In the genomic region with DNA sequence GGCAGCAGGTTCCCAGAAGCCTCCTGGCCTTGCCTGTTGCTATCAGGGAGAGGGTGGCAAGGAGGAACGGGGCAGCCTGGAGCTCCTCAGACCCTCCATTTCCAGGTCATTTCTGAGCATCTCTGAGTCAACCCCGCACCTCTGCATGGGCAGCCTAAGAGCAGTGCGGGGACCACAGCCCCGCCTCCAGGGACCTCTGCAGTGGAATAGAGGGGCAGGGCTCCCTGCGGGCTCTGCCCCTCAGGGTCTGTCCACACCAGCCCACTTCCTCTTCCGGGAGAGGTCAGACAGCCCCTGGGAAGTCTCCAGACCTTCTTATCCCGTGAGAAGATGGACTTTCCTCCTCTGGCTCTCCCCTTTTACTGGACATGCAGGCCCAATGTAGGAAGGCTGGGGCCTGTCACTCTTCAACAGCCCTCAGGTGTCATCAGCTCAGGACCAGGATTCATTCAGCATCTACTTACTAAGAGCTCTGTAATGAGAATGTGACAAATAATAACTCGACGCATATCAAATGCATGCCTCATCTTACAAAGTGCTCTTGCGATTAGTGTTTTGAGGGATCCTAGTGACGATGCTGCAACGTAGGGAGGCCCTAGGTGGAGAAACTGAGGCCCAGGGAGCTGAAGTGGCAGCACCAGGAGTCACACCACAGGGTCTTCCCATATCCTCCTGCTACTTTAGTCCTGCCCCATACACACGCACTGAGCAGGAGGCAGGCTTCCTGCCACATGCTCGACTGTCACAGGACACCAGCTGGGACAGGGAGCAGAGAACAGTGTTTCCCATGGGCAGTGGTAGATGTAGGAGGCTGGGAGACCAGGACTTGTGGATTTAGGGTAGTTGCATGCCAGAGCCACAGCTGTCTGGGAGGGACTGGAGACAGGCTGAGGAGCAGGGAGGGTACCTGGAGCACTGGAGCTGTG, we compare ENCODE assay signal across 13 cellular contexts. TPM values are rescaled to one million over a fixed set of nuclear protein-coding genes. Genes with fewer than 3 reads are reported as not detected.
A peak's percentile ranks its signal among the peaks of the same experiment; 100 is the strongest.
DNase-seq lines count a peak whose midpoint lies in the region; ATAC-seq and TF ChIP-seq lines count a peak whose summit lies in the region.
"Had no signal": no experiment of that assay in that cellular context is flagged by ENCODE, and none has a peak within 500 bp of the region (broad histone marks: within the 10 kb centered on the region; RNA-seq: fewer than 3 reads in every experiment).

No MANE protein-coding gene starts in this region.

- WGBS in body of pancreas, 2 donors = 53 to 55% methylated on average over 11 to 14 of the region's 14 CpGs
- WGBS in liver = 83% methylated on average over 14 of the region's 14 CpGs
- WGBS in testis, 2 donors = 73 to 75% methylated on average over 12 to 14 of the region's 14 CpGs

- no peaks in the 10 kb centered on the region for H3K4me1 Mint-ChIP-seq in activated T-cell treated with anti-CD3 and anti-CD28 coated beads, Interleukin-2, amount 50 U/mL, for 4 hours (ENCODE audit: low read depth)
- H3K4me1 Mint-ChIP-seq: stimulated activated naive B cell treated with anti-CD40 and anti-IgM and Interleukin-4, amounts not matched to agents 10 μg/mL and 1 μg/mL and 100 μg/mL, for 72 hours had no signal

- peak overlapping the region; percentile 77 to 94 (median 90) for H3K27ac ChIP-seq in body of pancreas
- H3K27ac ChIP-seq in liver (ENCODE audit: low read depth in 1 of 2, low read length in 2 of 2) = peak overlapping the region in 1 of 2 donors; percentile 59
- peak overlapping the region; percentile 74 to 89 for H3K27ac ChIP-seq in testis

- H3K9ac ChIP-seq in liver (ENCODE audit: low read depth in 1 of 2, low read length in 2 of 2) = no peak overlapping the region

- H3K27me3 ChIP-seq in body of pancreas (no peaks in the 10 kb centered on the region), liver (ENCODE audit: control insufficient read depth in 4 of 4, insufficient read depth in 4 of 4, low read length in 3 of 4) (no peaks in the 10 kb centered on the region), testis (no peaks in the 10 kb centered on the region)

- H3K4me1 ChIP-seq in body of pancreas (peaks cover 61% of the 10 kb centered on the region), liver (ENCODE audit: control insufficient read depth in 4 of 4, insufficient read depth in 4 of 4, low read length in 3 of 4) (peaks cover 4 to 10% (median 9%) of the 10 kb centered on the region in 4 donors), testis (peaks cover 52% of the 10 kb centered on the region)

- intact Hi-C loops in body of pancreas (cut with DNase I) = no loop called here
- intact Hi-C loops in testis (cut with DNase I; ENCODE audit: low total_unique reads) = no loop called here
- intact Hi-C loops in sciatic nerve (cut with DNase I) = no loop called here

- TF ChIP-seq CTCF in NB4 (IDR thresholded peaks at IDR 0.05; ENCODE audit: low read depth, low read length) (no peak), body of pancreas (IDR thresholded peaks at IDR 0.05) (no peak), liver (IDR thresholded peaks at IDR 0.05; ENCODE audit: low read depth, low read length, missing input control) (no peak), testis (IDR thresholded peaks at IDR 0.05) (no peak)

- no peak for TF ChIP-seq RAD21 in liver (IDR thresholded peaks at IDR 0.05)

- H3K36me3 ChIP-seq in body of pancreas (replicated peaks in 1 of 2; ENCODE audit: insufficient read depth in 1 of 2, low read depth in 2 of 2) = no peaks in the 10 kb centered on the region
- H3K36me3 ChIP-seq in liver (ENCODE audit: control insufficient read depth in 4 of 4, insufficient read depth in 3 of 4, low read depth in 1 of 4, low read length in 3 of 4) = no peaks in the 10 kb centered on the region
- no peaks in the 10 kb centered on the region for H3K36me3 ChIP-seq in testis (ENCODE audit: low read depth, missing control alignments)

- no peaks in the 10 kb centered on the region for H3K9me3 ChIP-seq in body of pancreas
- H3K9me3 ChIP-seq in liver (ENCODE audit: control insufficient read depth in 4 of 4, low read length in 3 of 4) = no peaks in the 10 kb centered on the region
- H3K9me3 ChIP-seq in testis = no peaks in the 10 kb centered on the region

- DNase-seq in NB4 (ENCODE audit: low read depth) = peak; percentile 56
- DNase-seq in body of pancreas = peak in 1 of 4 donors; percentile 34
- no peak for DNase-seq in testis
- DNase-seq in activated T-cell treated with anti-CD3 and anti-CD28 coated beads, Interleukin-2, amount 50 U/mL, for 4 hours = no peak
- no peak for DNase-seq in sciatic nerve (ENCODE audit: low spot score)
- DNase-seq in NOMO-1 treated with dmso at 0.1 percent for 144 hours (lab: John Stamatoyannopoulos, UW; ENCODE audit: unreplicated experiment) = no peak
- DNase-seq: activated CD4-positive, alpha-beta T cell treated with anti-CD3 and anti-CD28 coated beads for 48 hours; NCI-H1436 treated with DMSO at 0.1 percent for 48 hours; stimulated activated naive B cell treated with anti-CD40 and anti-IgM and Interleukin-4, amounts not matched to agents 10 μg/mL and 1 μg/mL and 100 μg/mL, for 72 hours had no signal

- ATAC-seq in body of pancreas (no peak), sciatic nerve (no peak)
- ATAC-seq in activated T-cell treated with anti-CD3 and anti-CD28 coated beads, Interleukin-2, amount 50 U/mL, for 4 hours = no peak
- ATAC-seq: stimulated activated naive B cell treated with anti-CD40 and anti-IgM and Interleukin-4, amounts not matched to agents 10 μg/mL and 1 μg/mL and 100 μg/mL, for 72 hours had no signal

- no peaks in the 10 kb centered on the region for H3K9me3 Mint-ChIP-seq in activated T-cell treated with anti-CD3 and anti-CD28 coated beads, Interleukin-2, amount 50 U/mL, for 4 hours
- H3K9me3 Mint-ChIP-seq: stimulated activated naive B cell treated with anti-CD40 and anti-IgM and Interleukin-4, amounts not matched to agents 10 μg/mL and 1 μg/mL and 100 μg/mL, for 72 hours had no signal

- TF ChIP-seq POLR2A in NB4 (IDR thresholded peaks at IDR 0.05; ENCODE audit: extremely low read depth, insufficient read length) = no peak
- no peak for TF ChIP-seq POLR2A in body of pancreas (IDR thresholded peaks at IDR 0.05)
- no peak for TF ChIP-seq POLR2A in testis (IDR thresholded peaks at IDR 0.05)

- H3K4me3 Mint-ChIP-seq in activated T-cell treated with anti-CD3 and anti-CD28 coated beads, Interleukin-2, amount 50 U/mL, for 4 hours = no peak overlapping the region
- H3K4me3 Mint-ChIP-seq: stimulated activated naive B cell treated with anti-CD40 and anti-IgM and Interleukin-4, amounts not matched to agents 10 μg/mL and 1 μg/mL and 100 μg/mL, for 72 hours had no signal

- H3K36me3 Mint-ChIP-seq in activated T-cell treated with anti-CD3 and anti-CD28 coated beads, Interleukin-2, amount 50 U/mL, for 4 hours (ENCODE audit: insufficient read depth) = no peaks in the 10 kb centered on the region
- H3K36me3 Mint-ChIP-seq: stimulated activated naive B cell treated with anti-CD40 and anti-IgM and Interleukin-4, amounts not matched to agents 10 μg/mL and 1 μg/mL and 100 μg/mL, for 72 hours had no signal

- no peaks in the 10 kb centered on the region for H3K27me3 Mint-ChIP-seq in activated T-cell treated with anti-CD3 and anti-CD28 coated beads, Interleukin-2, amount 50 U/mL, for 4 hours (ENCODE audit: low read depth)
- H3K27me3 Mint-ChIP-seq: stimulated activated naive B cell treated with anti-CD40 and anti-IgM and Interleukin-4, amounts not matched to agents 10 μg/mL and 1 μg/mL and 100 μg/mL, for 72 hours had no signal

- H3K4me3 ChIP-seq in NB4 (ENCODE audit: low read depth, low read length) (no peak overlapping the region), body of pancreas (no peak overlapping the region), liver (ENCODE audit: low read depth in 1 of 3, low read length in 3 of 3) (no peak overlapping the region), testis (no peak overlapping the region)

TF ChIP-seq in liver, 16 proteins besides CTCF, POLR2A, EP300 and RAD21:
- TF ChIP-seq, protein P1, sequence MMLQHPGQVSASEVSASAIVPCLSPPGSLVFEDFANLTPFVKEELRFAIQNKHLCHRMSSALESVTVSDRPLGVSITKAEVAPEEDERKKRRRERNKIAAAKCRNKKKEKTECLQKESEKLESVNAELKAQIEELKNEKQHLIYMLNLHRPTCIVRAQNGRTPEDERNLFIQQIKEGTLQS (IDR thresholded peaks at IDR 0.05) = peak; percentile 4
- no peak for TF ChIP-seq FOXA2 (IDR thresholded peaks at IDR 0.05)

RNA-seq across cellular contexts. Expression of a gene that starts 28.0 kb away (rescaled TPM):
- total RNA-seq in body of pancreas (10 to 100 TPM in 1 of 2 donors, under 1 TPM in 1; 0.26 to 15.5 TPM), liver (under 1 TPM in 1 of 2 donors, not detected in 1; 0.92 TPM), testis (10 to 100 TPM; 11.2 to 13.6 TPM), sciatic nerve (0.40 TPM)
- polyA plus RNA-seq in liver (under 1 TPM; 0.28 to 0.39 TPM), testis (ENCODE audit: insufficient read depth, low read depth, low replicate concordance) (15.9 TPM)
- total RNA-seq in activated T-cell treated with anti-CD3 and anti-CD28 coated beads, Interleukin-2, amount 50 U/mL, for 4 hours = under 1 TPM; 0.26 to 0.54 (median 0.40) TPM
- total RNA-seq: H4, mesenteric fat pad, RPMI7951 had no signal

RNA-seq across cellular contexts. Expression of a gene that starts 36.4 kb away (rescaled TPM):
- total RNA-seq in body of pancreas = 10 to 100 TPM; 26.0 to 35.0 TPM
- total RNA-seq in liver = 10 to 100 TPM in 1 of 2 donors, 1 to 10 TPM in 1; 4.1 to 19.3 TPM
- polyA plus RNA-seq in liver = 1 to 10 TPM; 2.7 to 6.3 TPM
- total RNA-seq in testis = 10 to 100 TPM; 17.7 to 29.4 TPM
- 74.5 TPM for polyA plus RNA-seq in testis (ENCODE audit: insufficient read depth, low read depth, low replicate concordance)
- total RNA-seq in activated T-cell treated with anti-CD3 and anti-CD28 coated beads, Interleukin-2, amount 50 U/mL, for 4 hours = 10 to 100 TPM in 1 of 3 donors, 1 to 10 TPM in 2; 9.1 to 10.9 (median 9.5) TPM
- 60.7 TPM for total RNA-seq in sciatic nerve
